In genomic region chr10:45468110-45468509, GRCh38 we compare ENCODE assay signal across 11 cellular contexts.
"Had no signal": no experiment of that assay in that cellular context is flagged by ENCODE, and none has a peak within 500 bp of the region (broad histone marks: within the 10 kb centered on the region; RNA-seq: fewer than 3 reads in every experiment).

No MANE protein-coding gene starts in this region.

- FAIRE-seq: bronchial epithelial cell, islet of Langerhans, pancreas, urothelium cell line had no signal

- H3K27me3 ChIP-seq: ascending aorta, pancreas, sigmoid colon, spleen, tibial artery had no signal

- H3K27ac ChIP-seq: ascending aorta, pancreas, sigmoid colon, tibial artery had no signal

- DNase-seq: activated CD4-positive, CD25-positive, alpha-beta regulatory T cell treated with anti-CD3 and anti-CD28 coated beads, Interleukin-2, amount 50 U/mL, for 72 hours; activated naive CD4-positive, alpha-beta T cell treated with anti-CD3 and anti-CD28 coated beads for 36 hours; activated naive CD8-positive, alpha-beta T cell treated with anti-CD3 and anti-CD28 coated beads, Interleukin-2, amount 50 U/mL, for 24 hours; pancreas; sigmoid colon; spleen; tibial artery had no signal

- H3K9me3 ChIP-seq: ascending aorta, pancreas, sigmoid colon, spleen, tibial artery had no signal

- H3K36me3 ChIP-seq: ascending aorta had no signal

- ATAC-seq: activated naive CD8-positive, alpha-beta T cell treated with anti-CD3 and anti-CD28 coated beads, Interleukin-2, amount 50 U/mL, for 24 hours; pancreas had no signal

- H3K4me1 ChIP-seq: ascending aorta had no signal

- H3K4me3 ChIP-seq: ascending aorta, pancreas, sigmoid colon, spleen, tibial artery had no signal
